1 cellular context compared by ENCODE assay signal in the genomic region with DNA sequence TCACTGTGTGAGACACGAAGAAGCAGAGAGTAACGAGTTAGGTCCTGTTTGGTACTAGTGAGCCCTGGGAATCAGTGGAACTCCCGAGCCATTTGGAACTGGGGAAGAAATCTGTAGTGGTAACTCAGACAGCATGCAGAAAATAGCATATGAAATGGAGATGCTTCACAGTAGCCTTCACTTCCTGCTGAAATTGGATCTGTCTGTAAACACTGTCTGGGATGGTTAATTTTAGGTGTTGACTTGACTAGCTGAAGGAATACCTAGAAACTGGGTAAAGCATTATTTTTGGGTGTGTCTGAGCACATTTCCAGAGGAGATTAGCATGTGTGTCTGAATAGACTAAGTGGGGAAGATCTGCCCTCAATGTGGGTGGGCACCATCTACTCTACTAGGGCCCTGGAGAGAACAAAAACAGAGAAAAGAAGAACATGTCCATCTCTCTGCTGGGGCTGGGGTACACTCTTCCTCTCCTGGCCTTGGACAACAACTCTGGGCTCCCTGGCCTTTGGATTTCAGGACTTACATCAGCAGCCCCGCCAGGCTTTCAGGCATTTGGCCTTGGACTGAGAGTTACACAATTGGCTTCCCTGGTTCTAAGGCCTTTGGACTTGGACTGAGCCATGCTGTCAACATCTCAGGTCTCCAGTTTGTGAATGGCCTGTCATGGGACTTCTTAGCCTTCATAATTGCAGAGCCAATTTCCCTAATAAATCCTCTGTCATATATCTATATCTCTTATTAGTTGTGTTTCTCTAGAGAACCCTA.
TF ChIP-seq lines count a peak whose summit lies in the region.

No MANE protein-coding gene starts in this region.

TF ChIP-seq in HepG2, 621 proteins besides CTCF, POLR2A, EP300 and RAD21 (continued from another document and continues in another):
- TF ChIP-seq ZNF318 (CRISPR knock-in tag; IDR thresholded peaks at IDR 0.05) (no peak), ERF (CRISPR knock-in tag; IDR thresholded peaks at IDR 0.05) (peak; percentile 88), SETDB1 (CRISPR knock-in tag; IDR thresholded peaks at IDR 0.05; ENCODE audit: borderline replicate concordance) (peak; percentile 64; the same call in 1 of the 2 replicates), ZNF746 (CRISPR knock-in tag; IDR thresholded peaks at IDR 0.05) (peak; percentile 73; the same call in 1 of the 2 replicates), ZNF609 (CRISPR knock-in tag; IDR thresholded peaks at IDR 0.05; ENCODE audit: borderline replicate concordance) (no peak; the same call in 1 of the 2 replicates), KLF16 (CRISPR knock-in tag; IDR thresholded peaks at IDR 0.05) (peak in 1 of 2 experiments; percentile 85; a peak in 1 of 4 replicates), ZNF430 (CRISPR knock-in tag; IDR thresholded peaks at IDR 0.05) (peak; percentile 41; the same call in 1 of the 2 replicates), EHMT2 (IDR thresholded peaks at IDR 0.05; ENCODE audit: borderline replicate concordance, low read depth, low read length) (peak; percentile 93; the same call in 1 of the 2 replicates), HMG20A (CRISPR knock-in tag; IDR thresholded peaks at IDR 0.05; ENCODE audit: borderline replicate concordance) (peak; percentile 92; the same call in 1 of the 2 replicates), FOXO1 (CRISPR knock-in tag; IDR thresholded peaks at IDR 0.05) (peak; percentile 99), SRY (CRISPR knock-in tag; IDR thresholded peaks at IDR 0.05) (0 out of 2 replicates have a peak, but pooled peaks have one; percentile 21), ZFP36L1 (CRISPR knock-in tag; IDR thresholded peaks at IDR 0.05) (peak; percentile 79; the same call in 1 of the 2 replicates), ZFY (CRISPR knock-in tag; IDR thresholded peaks at IDR 0.05) (peak; percentile 66), KLF12 (CRISPR knock-in tag; IDR thresholded peaks at IDR 0.05; ENCODE audit: borderline replicate concordance) (peak; percentile 58; the same call in 1 of the 2 replicates), SOX13 (IDR thresholded peaks at IDR 0.05) (peak; percentile 54; the same call in 1 of the 2 replicates), SOX13 (CRISPR knock-in tag; conservative IDR thresholded peaks at IDR 0.05 in 1 of 2, IDR thresholded peaks at IDR 0.05 in 1 of 2) (peak in 1 of 2 experiments; percentile 83; a peak in 2 of 4 replicates), KDM1A (CRISPR knock-in tag; IDR thresholded peaks at IDR 0.05) (peak; percentile 92; the same call in 1 of the 2 replicates), ZSCAN25 (CRISPR knock-in tag; IDR thresholded peaks at IDR 0.05) (peak; percentile 44; the same call in 1 of the 2 replicates), ZNF713 (CRISPR knock-in tag; IDR thresholded peaks at IDR 0.05) (no peak), ZNF432 (CRISPR knock-in tag; IDR thresholded peaks at IDR 0.05; ENCODE audit: borderline replicate concordance) (no peak), MLXIP (CRISPR knock-in tag; IDR thresholded peaks at IDR 0.05; ENCODE audit: borderline replicate concordance) (no peak), SMAD3 (CRISPR knock-in tag; IDR thresholded peaks at IDR 0.05) (peak; percentile 74; the same call in 1 of the 2 replicates), DNMT3B (CRISPR knock-in tag; conservative IDR thresholded peaks at IDR 0.05) (no peak), RARG (CRISPR knock-in tag; IDR thresholded peaks at IDR 0.05; ENCODE audit: low read depth) (no peak), ZNF768 (CRISPR knock-in tag; IDR thresholded peaks at IDR 0.05) (peak; percentile 46; the same call in 1 of the 2 replicates), PAXIP1 (CRISPR knock-in tag; conservative IDR thresholded peaks at IDR 0.05) (peak; percentile 97), ZNF547 (CRISPR knock-in tag; IDR thresholded peaks at IDR 0.05) (0 out of 2 replicates have a peak, but pooled peaks have one; percentile 21), YEATS2 (CRISPR knock-in tag; IDR thresholded peaks at IDR 0.05; ENCODE audit: borderline replicate concordance) (peak; percentile 68; the same call in 1 of the 2 replicates), HNRNPL (IDR thresholded peaks at IDR 0.05; ENCODE audit: low read depth, low read length) (no peak), ZNF790 (CRISPR knock-in tag; IDR thresholded peaks at IDR 0.05; ENCODE audit: borderline replicate concordance) (0 out of 2 replicates have a peak, but pooled peaks have one; percentile 42), WIZ (CRISPR knock-in tag; IDR thresholded peaks at IDR 0.05) (peak; percentile 97)
- TF ChIP-seq, protein P1, sequence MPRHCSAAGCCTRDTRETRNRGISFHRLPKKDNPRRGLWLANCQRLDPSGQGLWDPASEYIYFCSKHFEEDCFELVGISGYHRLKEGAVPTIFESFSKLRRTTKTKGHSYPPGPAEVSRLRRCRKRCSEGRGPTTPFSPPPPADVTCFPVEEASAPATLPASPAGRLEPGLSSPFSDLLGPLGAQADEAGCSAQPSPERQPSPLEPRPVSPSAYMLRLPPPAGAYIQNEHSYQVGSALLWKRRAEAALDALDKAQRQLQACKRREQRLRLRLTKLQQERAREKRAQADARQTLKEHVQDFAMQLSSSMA (CRISPR knock-in tag; IDR thresholded peaks at IDR 0.05): no peak
